In the genomic region with DNA sequence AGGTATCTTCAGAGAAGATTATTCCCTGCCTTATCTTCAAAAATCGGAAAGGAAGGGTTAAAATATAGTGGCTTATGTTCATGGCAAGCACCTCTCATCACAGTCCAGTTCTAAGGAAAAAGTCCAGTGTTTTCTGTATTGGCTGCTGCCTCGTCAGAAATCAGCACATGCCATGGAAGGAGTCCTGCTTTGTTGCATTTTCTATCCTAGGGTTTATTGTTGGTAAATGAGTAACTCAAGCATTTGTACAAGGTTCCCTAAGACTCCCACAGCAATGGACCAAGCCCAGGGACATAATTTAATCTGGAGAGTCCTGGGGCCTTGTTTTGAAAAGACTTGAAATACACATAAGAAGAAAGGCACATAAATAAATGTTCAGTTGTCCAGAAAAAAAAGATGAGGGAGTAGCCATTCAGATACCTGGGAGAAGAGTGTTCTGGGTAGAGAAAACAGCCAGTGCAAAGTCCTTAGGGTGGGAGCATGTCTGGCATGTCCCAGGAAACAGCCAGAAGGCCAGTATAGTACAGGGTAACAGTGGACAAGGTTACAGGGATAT, we compare ENCODE assay signal across 24 cellular contexts.
"Had no signal": no experiment of that assay in that cellular context is flagged by ENCODE, and none has a peak within 500 bp of the region (broad histone marks: within the 10 kb centered on the region; RNA-seq: fewer than 3 reads in every experiment).

No MANE protein-coding gene starts in this region.

- DNase-seq: activated CD4-positive, alpha-beta T cell treated with anti-CD3 and anti-CD28 coated beads for 36 hours; activated CD4-positive, CD25-positive, alpha-beta regulatory T cell; activated CD8-positive, alpha-beta T cell treated with anti-CD3 and anti-CD28 coated beads, Interleukin-2, amount 10 ng/mL, durations not matched to agents 7 days and 5 days; activated naive CD4-positive, alpha-beta T cell; activated T-cell treated with anti-CD3 and anti-CD28 coated beads for 4 hours; activated T-cell treated with anti-CD3 and anti-CD28 coated beads, Interleukin-2, amount 50 U/mL, for 72 hours; anterior cingulate cortex; brain microvascular endothelial cell; dermis blood vessel endothelial cell; effector CD8-positive, alpha-beta T cell; esophagus squamous epithelium; foreskin melanocyte; heart right ventricle; mammary epithelial cell; naive thymus-derived CD8-positive, alpha-beta T cell; posterior cingulate gyrus; right lobe of liver; stimulated activated CD4-positive, alpha-beta T cell treated with anti-CD3 and anti-CD28 coated beads, Interleukin-4, amount 100 ng/mL, for 24 hours; T-helper 1 cell; upper lobe of left lung had no signal

- FAIRE-seq: endometrium had no signal

- H3K4me3 ChIP-seq: esophagus squamous epithelium, heart right ventricle, right lobe of liver, thoracic aorta, upper lobe of left lung had no signal

- H3K27me3 ChIP-seq: brain microvascular endothelial cell, esophagus squamous epithelium, heart right ventricle, right lobe of liver, upper lobe of left lung had no signal

- H3K27ac ChIP-seq: brain microvascular endothelial cell, epithelial cell of prostate, esophagus squamous epithelium, heart right ventricle, right lobe of liver, upper lobe of left lung had no signal

- ATAC-seq: activated CD4-positive, alpha-beta T cell treated with anti-CD3 and anti-CD28 coated beads for 36 hours; activated CD8-positive, alpha-beta T cell treated with anti-CD3 and anti-CD28 coated beads, Interleukin-2, amount 10 ng/mL, durations not matched to agents 7 days and 5 days; activated T-cell treated with anti-CD3 and anti-CD28 coated beads, Interleukin-2, amount 50 U/mL, for 72 hours; heart right ventricle; naive thymus-derived CD8-positive, alpha-beta T cell; stimulated activated effector memory CD8-positive, alpha-beta T cell treated with anti-CD3 and anti-CD28 coated beads, Interleukin-12 subunit alpha, Interleukin-12 subunit beta, amount 100 ng/mL, for 72 hours had no signal

- H3K9me3 ChIP-seq: esophagus squamous epithelium, heart right ventricle, right lobe of liver, thoracic aorta, upper lobe of left lung had no signal
